In the genomic region with DNA sequence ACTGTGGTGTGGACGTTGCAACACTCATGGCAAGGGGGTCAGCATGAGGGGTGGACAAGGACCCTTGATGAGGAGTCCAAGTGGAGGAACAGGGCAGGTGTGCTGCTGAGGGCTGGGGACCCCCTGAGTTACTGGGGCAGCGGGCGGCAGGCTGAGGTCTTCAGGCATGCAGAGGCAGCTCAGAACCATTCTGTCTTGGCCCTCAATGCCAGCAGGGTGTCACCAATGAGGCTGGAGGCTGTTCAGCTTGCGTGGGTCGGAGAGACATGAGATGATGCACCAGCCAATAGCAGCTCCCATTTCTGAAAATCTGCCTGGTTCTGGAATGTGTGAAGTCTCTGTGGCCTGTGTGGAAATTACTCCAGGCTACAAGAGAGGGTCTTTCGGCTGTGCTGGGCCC, we compare ENCODE assay signal across 15 cellular contexts.
DNase-seq lines count a peak whose midpoint lies in the region; ATAC-seq and TF ChIP-seq lines count a peak whose summit lies in the region.
"Had no signal": no experiment of that assay in that cellular context is flagged by ENCODE, and none has a peak within 500 bp of the region (broad histone marks: within the 10 kb centered on the region; RNA-seq: fewer than 3 reads in every experiment).

No MANE protein-coding gene starts in this region.

- H4K91ac ChIP-seq in neuronal stem cell (ENCODE audit: low read depth, low read length, poor library complexity) = no peak overlapping the region

- H3K4me3 ChIP-seq in right atrium auricular region (no peak overlapping the region), GM23248 (no peak overlapping the region), neuronal stem cell (ENCODE audit: low read length in 2 of 2) (no peak overlapping the region), upper lobe of right lung (no peak overlapping the region)

- H3K27ac ChIP-seq in right atrium auricular region = no peak overlapping the region
- no peak overlapping the region for H3K27ac ChIP-seq in GM23248
- H3K27ac ChIP-seq in neuronal stem cell (replicated peaks; ENCODE audit: low read length) = no peak overlapping the region
- no peak overlapping the region for H3K27ac ChIP-seq in upper lobe of right lung
- H3K27ac ChIP-seq: C4-2B, HL-60 had no signal

- H3K4me1 ChIP-seq in right atrium auricular region (no peaks in the 10 kb centered on the region), GM23248 (ENCODE audit: insufficient read depth) (peaks cover 20% of the 10 kb centered on the region), neuronal stem cell (ENCODE audit: control insufficient read depth in 2 of 2, insufficient read depth in 1 of 2, low read depth in 1 of 2, low read length in 2 of 2) (no peaks in the 10 kb centered on the region), upper lobe of right lung (no peaks in the 10 kb centered on the region)
- H3K4me1 ChIP-seq: BE2C had no signal

- peak overlapping the region; percentile 81 for H2AK5ac ChIP-seq in neuronal stem cell (ENCODE audit: low read depth, low read length)

- no peak overlapping the region for H2BK15ac ChIP-seq in neuronal stem cell (ENCODE audit: low read length)

- H2AFZ ChIP-seq in GM23248 = peak overlapping the region; percentile 63; the same call in 1 of the 2 replicates
- no peak overlapping the region for H2AFZ ChIP-seq in neuronal stem cell (ENCODE audit: low read length)

- H3K79me2 ChIP-seq in GM23248 (ENCODE audit: insufficient read depth) = no peaks in the 10 kb centered on the region

- peak overlapping the region; percentile 70 for H3K18ac ChIP-seq in neuronal stem cell (ENCODE audit: low read length)

- no peak overlapping the region for H2BK120ac ChIP-seq in neuronal stem cell (ENCODE audit: low read depth, low read length)

- 32 to 43% methylated on average over 6 of the region's 6 CpGs for WGBS in GM23248 (ENCODE audit: low coverage in 1 of 2, low lambda C conversion rate in 2 of 2, missing lambda C conversion rate in 2 of 2), 2 experiments
- no CpG with 5 or more reads among the region's 6 CpGs for WGBS in neuronal stem cell (ENCODE audit: extremely low coverage in 2 of 2, insufficient read length in 2 of 2, insufficient replicate concordance in 1 of 2), 2 donors

- H4K20me1 ChIP-seq in GM23248 (ENCODE audit: insufficient read depth) = no peaks in the 10 kb centered on the region

- in situ Hi-C loops in GM23248 (cut with MboI) = no loop called here

- TF ChIP-seq CTCF in right atrium auricular region (IDR thresholded peaks at IDR 0.05) = no peak
- no peak for TF ChIP-seq CTCF in upper lobe of right lung (IDR thresholded peaks at IDR 0.05)

- no peaks in the 10 kb centered on the region for H3K9me3 ChIP-seq in right atrium auricular region
- no peaks in the 10 kb centered on the region for H3K9me3 ChIP-seq in GM23248 (ENCODE audit: low read depth)
- no peaks in the 10 kb centered on the region for H3K9me3 ChIP-seq in neuronal stem cell (replicated peaks in 1 of 2; ENCODE audit: control insufficient read depth in 2 of 2, insufficient read depth in 1 of 2, low read depth in 1 of 2, low read length in 2 of 2)
- H3K9me3 ChIP-seq in upper lobe of right lung = no peaks in the 10 kb centered on the region
- H3K9me3 ChIP-seq: BE2C had no signal

- H2BK5ac ChIP-seq in neuronal stem cell (ENCODE audit: low read length) = no peak overlapping the region

- no peaks in the 10 kb centered on the region for H3K27me3 ChIP-seq in right atrium auricular region
- no peaks in the 10 kb centered on the region for H3K27me3 ChIP-seq in GM23248 (replicated peaks; ENCODE audit: insufficient read depth)
- H3K27me3 ChIP-seq in neuronal stem cell (ENCODE audit: control insufficient read depth in 3 of 3, insufficient read depth in 3 of 3, low read depth in 1 of 3, low read length in 3 of 3) = peaks cover 0 to 73% (median 5%) of the 10 kb centered on the region in 3 experiments
- H3K27me3 ChIP-seq in upper lobe of right lung = no peaks in the 10 kb centered on the region
- H3K27me3 ChIP-seq: BE2C had no signal

- no peak overlapping the region for H3K14ac ChIP-seq in neuronal stem cell (ENCODE audit: low read length)

- H3K36me3 ChIP-seq in right atrium auricular region (no peaks in the 10 kb centered on the region), GM23248 (ENCODE audit: low read depth) (no peaks in the 10 kb centered on the region), neuronal stem cell (replicated peaks in 1 of 2; ENCODE audit: control insufficient read depth in 2 of 2, insufficient read depth in 2 of 2, low read length in 2 of 2) (no peaks in the 10 kb centered on the region), upper lobe of right lung (no peaks in the 10 kb centered on the region)
- H3K36me3 ChIP-seq: BE2C had no signal

- peak; percentile 18 for DNase-seq in left ventricle myocardium superior
- DNase-seq in right atrium auricular region (ENCODE audit: low spot score) = no peak
- peak; percentile 65 for DNase-seq in GM23248
- DNase-seq in neuronal stem cell (ENCODE audit: low spot score) = no peak
- peak; percentile 59 for DNase-seq in upper lobe of right lung
- no peak for DNase-seq in EL
- no peak for DNase-seq in NCI-H2081 treated with DMSO at 0.1 percent for 48 hours (lab: John Stamatoyannopoulos, UW)
- DNase-seq: ACHN; BE2C; CD8-positive, alpha-beta T cell; COR-L47 had no signal

- H3K23ac ChIP-seq in neuronal stem cell (ENCODE audit: low read depth, low read length, poor library complexity) = peak overlapping the region; percentile 82

- H3K4me2 ChIP-seq in GM23248 (ENCODE audit: unreplicated experiment) (no peak overlapping the region), neuronal stem cell (ENCODE audit: insufficient read depth, low read length, poor library complexity, severe bottlenecking) (no peak overlapping the region)

- no peak overlapping the region for H4K8ac ChIP-seq in neuronal stem cell (ENCODE audit: low read depth, low read length)

- H2BK12ac ChIP-seq in neuronal stem cell (ENCODE audit: low read length) = no peak overlapping the region

- H3K9me2 ChIP-seq in GM23248 (ENCODE audit: insufficient read depth) = no peaks in the 10 kb centered on the region

- ATAC-seq in left ventricle myocardium superior (no peak), upper lobe of right lung (no peak), GM19328 (IDR thresholded peaks at IDR 0.05; ENCODE audit: unreplicated experiment) (no peak)
- ATAC-seq: CD8-positive, alpha-beta T cell; HCT116 had no signal

- no peaks in the 10 kb centered on the region for H3K79me1 ChIP-seq in neuronal stem cell (ENCODE audit: low read depth, low read length)

- intact Hi-C loops in left ventricle myocardium superior (cut with micrococcal nuclease) (no loop called here), upper lobe of right lung (cut with DNase I) (no loop called here)

- 0 out of 2 replicates have a peak, but pooled peaks cover 2% of the 10 kb centered on the region for H3F3A ChIP-seq in GM23248 (ENCODE audit: insufficient read depth)

- H3K9ac ChIP-seq in GM23248 (0 out of 2 replicates have a peak overlapping the region, but pooled peaks have one; percentile 35), neuronal stem cell (ENCODE audit: low read depth, low read length, poor library complexity) (no peak overlapping the region)

- H3K4ac ChIP-seq in neuronal stem cell (ENCODE audit: low read length) = no peak overlapping the region

Comparison
In these comparisons a context has a peak if more than half of its experiments do, and no peak if none do; other contexts are left out.
1. DNase-seq: peak in left ventricle myocardium superior (single experiment), GM23248 (single experiment) and upper lobe of right lung (single experiment); none in right atrium auricular region (single experiment), neuronal stem cell (single experiment), EL (single experiment) and NCI-H2081 treated with DMSO at 0.1 percent for 48 hours (single experiment).